Comparison of ENCODE assay signal across 8 cellular contexts in the genomic region with DNA sequence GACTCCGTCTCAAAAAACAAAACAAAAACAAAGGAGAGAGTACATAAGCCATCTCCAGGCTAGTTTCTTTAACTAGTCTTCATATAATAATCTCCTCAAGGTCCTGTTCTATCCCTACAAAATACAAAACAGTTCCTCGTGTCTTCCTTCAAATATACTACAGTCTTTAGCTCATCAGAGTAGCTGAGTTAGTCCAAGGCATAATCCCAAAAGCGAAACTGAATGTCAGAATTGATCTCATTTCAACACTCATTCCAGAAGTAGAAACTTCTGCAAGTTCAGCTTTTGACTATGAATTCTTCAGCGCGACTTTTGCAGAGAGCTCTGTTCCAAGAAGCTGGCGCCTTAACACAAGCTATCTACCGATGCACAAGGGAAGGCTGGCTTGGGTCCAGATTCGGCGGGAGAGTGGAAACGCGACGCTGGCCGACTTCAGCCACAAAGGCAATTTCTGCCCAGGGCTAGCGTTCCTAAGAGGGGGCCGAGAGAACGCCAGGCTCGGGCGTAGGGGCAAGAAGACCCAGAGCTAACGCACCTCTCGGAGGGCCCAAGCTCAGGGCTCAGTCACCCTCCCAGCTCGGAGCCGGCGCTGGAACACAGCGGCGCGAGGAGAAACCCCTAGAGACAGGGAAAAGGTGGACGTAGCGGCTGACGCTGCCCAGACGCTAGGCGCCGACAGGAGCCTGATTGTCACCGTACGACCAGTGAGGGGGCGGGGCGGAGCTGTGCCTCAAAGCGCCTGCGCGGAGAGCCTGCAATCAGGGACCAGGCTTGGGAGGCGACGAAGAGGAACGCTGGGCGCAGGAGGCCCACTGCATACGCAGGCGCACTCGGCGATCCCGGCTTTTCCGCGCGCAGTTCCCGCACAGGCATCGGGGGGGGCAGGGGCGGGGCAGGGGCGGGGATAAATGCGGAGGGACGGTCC. TPM values are rescaled to one million over a fixed set of nuclear protein-coding genes. Genes with fewer than 3 reads are reported as not detected.
DNase-seq lines count a peak whose midpoint lies in the region; ATAC-seq and TF ChIP-seq lines count a peak whose summit lies in the region.

No MANE protein-coding gene starts in this region.

- DNase-seq in Ammon's horn (ENCODE audit: low spot score), result peak; percentile 98
- peak; percentile 99 for DNase-seq in NCI-H460 (ENCODE audit: extremely low read depth, low read depth)
- DNase-seq in activated CD4-positive, alpha-beta T cell treated with anti-CD3 and anti-CD28 coated beads for 24 hours (ENCODE audit: low read depth in 2 of 2), result peak; percentile 97 to 99
- peak; percentile 100 for DNase-seq in chondrocyte (ENCODE audit: low spot score)
- DNase-seq in kidney glomerular epithelial cell (lab: John Stamatoyannopoulos, UW), result peak; percentile 95
- peak; percentile 95 to 98 for DNase-seq in stimulated activated CD4-positive, alpha-beta T cell treated with anti-CD3 and anti-CD28 coated beads, Interleukin-15, amount 100 ng/mL, for 48 hours (ENCODE audit: low read depth in 2 of 2)

- peak; percentile 80 for TF ChIP-seq POLR2A in GM19193 (IDR thresholded peaks at IDR 0.05; ENCODE audit: extremely low read depth, insufficient read depth, insufficient read length)

- TF ChIP-seq CTCF in chondrocyte (IDR thresholded peaks at IDR 0.05), result no peak

- H3K27me3 Mint-ChIP-seq in chondrocyte (ENCODE audit: low read depth), result no peaks in the 10 kb centered on the region

- no peaks in the 10 kb centered on the region for H3K36me3 Mint-ChIP-seq in chondrocyte (ENCODE audit: low read depth)

- H3K4me1 Mint-ChIP-seq in chondrocyte (ENCODE audit: low read depth), result peaks cover 52% of the 10 kb centered on the region

- ATAC-seq in HG03432 (IDR thresholded peaks at IDR 0.05; ENCODE audit: unreplicated experiment), result peak; percentile 87

- peak overlapping the region; percentile 93 for H3K4me3 Mint-ChIP-seq in chondrocyte (ENCODE audit: unreplicated experiment)

- H3K9me3 Mint-ChIP-seq in chondrocyte (ENCODE audit: low read depth), result no peaks in the 10 kb centered on the region

- peak overlapping the region; percentile 99 for H3K27ac Mint-ChIP-seq in chondrocyte (ENCODE audit: unreplicated experiment)

RNA-seq across cellular contexts. Expression of a gene that starts 0.5 kb away (rescaled TPM):
- total RNA-seq in NCI-H460 (2014; rRNA removed; shearing (Covaris generic)), result 42.3 and 42.4 TPM in 2 replicates
- 28.5 and 29.5 TPM in 2 replicates for polyA plus RNA-seq in NCI-H460 (2014; cell fraction: nucleus; rRNA removed)
- 20.6 to 23.6 TPM (median 21.1 TPM) in 3 replicates for total RNA-seq in chondrocyte

RNA-seq across cellular contexts. Expression of a gene that starts 46.0 kb away (rescaled TPM):
- 76.3 and 79.9 TPM in 2 replicates for total RNA-seq in NCI-H460 (2014; rRNA removed; shearing (Covaris generic))
- polyA plus RNA-seq in NCI-H460 (2014; cell fraction: nucleus; rRNA removed), result 17.9 and 34.0 TPM in 2 replicates
- total RNA-seq in chondrocyte, result 43.6 to 56.7 TPM (median 55.1 TPM) in 3 replicates

Comparison
In these comparisons a context has a peak if more than half of its experiments do, and no peak if none do; other contexts are left out.
1. Peak in every context shown above with its lines: DNase-seq and ATAC-seq.